Comparison of ENCODE assay signal across 7 cellular contexts in the genomic region with DNA sequence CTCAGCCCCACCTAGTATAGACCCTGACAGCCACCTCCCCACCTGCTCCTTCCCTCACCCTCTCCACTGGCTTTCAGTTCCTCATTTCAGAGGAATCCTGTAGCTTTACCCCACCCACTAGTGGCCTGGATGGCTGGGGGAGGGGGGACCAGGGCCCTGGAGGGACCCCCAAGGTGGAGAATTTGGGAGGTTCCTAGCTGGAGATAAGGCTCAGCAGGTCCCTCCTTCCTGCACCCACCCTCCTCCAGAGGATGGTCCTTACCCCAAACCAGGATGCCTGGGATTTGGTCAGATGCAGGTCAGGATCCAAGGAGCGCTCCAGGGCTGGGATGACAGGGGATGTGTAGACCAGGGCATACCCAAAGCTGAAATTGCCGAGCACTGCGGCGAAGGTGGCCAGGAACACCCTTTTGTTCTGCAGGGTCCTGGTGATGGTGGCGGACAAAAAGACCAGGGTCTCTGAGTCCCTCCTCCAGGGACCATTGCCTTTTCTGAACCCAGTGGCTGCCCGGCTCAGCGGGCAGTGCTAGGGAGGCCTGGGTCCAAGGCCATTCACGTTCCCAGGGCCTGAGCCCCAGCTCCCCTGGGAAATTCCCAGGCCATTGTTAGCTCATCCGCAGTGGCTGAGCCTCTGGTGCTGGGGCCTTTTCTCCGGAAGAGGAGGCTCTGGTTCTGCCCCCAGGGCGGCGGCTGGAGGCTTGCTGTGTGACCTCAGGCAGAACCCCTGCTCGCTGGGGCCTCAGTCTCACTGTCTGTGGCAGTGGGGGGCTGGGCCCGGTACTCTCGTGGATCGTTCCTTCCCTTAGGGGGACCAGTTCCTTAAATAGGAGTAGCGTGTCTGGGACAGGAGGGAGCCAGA. TPM values are rescaled to one million over a fixed set of nuclear protein-coding genes. Genes with fewer than 3 reads are reported as not detected.
DNase-seq lines count a peak whose midpoint lies in the region; ATAC-seq, FAIRE-seq and TF ChIP-seq lines count a peak whose summit lies in the region.
"Had no signal": no experiment of that assay in that cellular context is flagged by ENCODE, and none has a peak within 500 bp of the region (broad histone marks: within the 10 kb centered on the region; RNA-seq: fewer than 3 reads in every experiment).

No MANE protein-coding gene starts in this region.

- H3K9me3 ChIP-seq in kidney (ENCODE audit: control insufficient read depth in 1 of 2, low read length in 2 of 2): no peaks in the 10 kb centered on the region
- H3K9me3 ChIP-seq: neutrophil had no signal

- intact Hi-C loops in kidney (cut with DNase I): no loop called here

- peak overlapping the region in 1 of 2 donors; percentile 52 for H3K4me3 ChIP-seq in kidney (ENCODE audit: low read length in 2 of 2)

- ATAC-seq in GM18519 (IDR thresholded peaks at IDR 0.05; ENCODE audit: low FRiP score, unreplicated experiment) (peak; percentile 14), HG02938 (IDR thresholded peaks at IDR 0.05; ENCODE audit: unreplicated experiment) (peak; percentile 34)

- H3K4me1 ChIP-seq in kidney (ENCODE audit: control insufficient read depth in 1 of 2, insufficient read depth in 1 of 2, low read depth in 1 of 2, low read length in 2 of 2): peaks cover 0 to 5% of the 10 kb centered on the region in 2 donors

- H3K27ac ChIP-seq in VCaP: peak overlapping the region; percentile 73; the same call in 1 of the 2 replicates
- H3K27ac ChIP-seq in kidney (ENCODE audit: low read depth in 2 of 2, low read length in 2 of 2): no peak overlapping the region
- H3K27ac ChIP-seq: neutrophil had no signal

- DNase-seq in kidney (peak; percentile 85), NCI-H1436 (lab: John Stamatoyannopoulos, UW) (no peak), NCI-H1048 (lab: John Stamatoyannopoulos, UW) (no peak)

- TF ChIP-seq CTCF in VCaP (conservative IDR thresholded peaks at IDR 0.05) (no peak), kidney (IDR thresholded peaks at IDR 0.05; ENCODE audit: borderline replicate concordance, extremely low read depth, insufficient read depth) (no peak)

- H3K36me3 ChIP-seq in kidney (ENCODE audit: control insufficient read depth in 1 of 2, insufficient read depth in 2 of 2, low read length in 2 of 2): no peaks in the 10 kb centered on the region
- H3K36me3 ChIP-seq: neutrophil had no signal

- FAIRE-seq in kidney (lab: Jason Lieb, UNC): no peak

- peak overlapping the region in 1 of 2 donors; percentile 26 for H3K9ac ChIP-seq in kidney (ENCODE audit: low read length in 2 of 2)

RNA-seq across cellular contexts. Expression of gene SLC2A6, which starts 0.7 kb away (rescaled TPM):
- 5.8 TPM for total RNA-seq in kidney
- 2.5 TPM for polyA plus RNA-seq in kidney (ENCODE audit: insufficient read depth, low read depth, low replicate concordance)

RNA-seq across cellular contexts. Expression of gene CACFD1, which starts 18.4 kb away (rescaled TPM):
- total RNA-seq in kidney: 37.3 TPM
- 37.8 TPM for polyA plus RNA-seq in kidney (ENCODE audit: insufficient read depth, low read depth, low replicate concordance)

RNA-seq across cellular contexts. Expression of gene MYMK, which starts 46.5 kb away (rescaled TPM):
- not detected for total RNA-seq in kidney
- not detected for polyA plus RNA-seq in kidney (ENCODE audit: insufficient read depth, low read depth, low replicate concordance)

RNA-seq across cellular contexts. Expression of gene ADAMTS13, which starts 56.1 kb away (rescaled TPM):
- 3.1 TPM for total RNA-seq in kidney
- 3.6 TPM for polyA plus RNA-seq in kidney (ENCODE audit: insufficient read depth, low read depth, low replicate concordance)

RNA-seq across cellular contexts. Expression of gene ADAMTSL2, which starts 56.3 kb away (rescaled TPM):
- total RNA-seq in kidney: 32.1 TPM
- polyA plus RNA-seq in kidney (ENCODE audit: insufficient read depth, low read depth, low replicate concordance): 20.0 TPM
